ENCODE assay signal across 9 cellular contexts in the genomic region with DNA sequence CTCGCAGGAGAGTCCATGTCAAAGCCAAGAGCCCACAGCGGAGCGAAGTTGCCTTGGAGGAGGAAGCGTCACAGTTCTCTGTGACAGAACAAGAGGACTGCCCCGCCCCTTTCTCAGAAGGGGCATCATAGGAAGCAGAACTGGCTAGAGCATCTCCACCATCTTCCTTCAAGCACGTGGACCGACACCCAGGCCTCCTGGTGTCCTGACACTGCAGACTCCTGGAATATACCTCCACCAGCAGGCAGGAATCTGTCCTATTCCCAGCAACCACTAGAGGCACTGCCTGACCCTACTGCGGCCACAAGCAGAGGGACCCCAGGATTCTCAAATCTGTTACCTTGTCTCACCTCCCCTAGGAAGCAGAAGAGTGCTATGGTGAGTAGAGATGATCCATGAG. TPM values are rescaled to one million over a fixed set of nuclear protein-coding genes. Genes with fewer than 3 reads are reported as not detected.
DNase-seq lines count a peak whose midpoint lies in the region; ATAC-seq and TF ChIP-seq lines count a peak whose summit lies in the region.
"Had no signal": no experiment of that assay in that cellular context is flagged by ENCODE, and none has a peak within 500 bp of the region (broad histone marks: within the 10 kb centered on the region; RNA-seq: fewer than 3 reads in every experiment).

No MANE protein-coding gene starts in this region.

- H3F3A ChIP-seq in MM.1S (ENCODE audit: insufficient read depth, low read length) (peaks cover 5% of the 10 kb centered on the region; the same call in 1 of the 2 replicates), neural progenitor cell (ENCODE audit: low read depth) (peaks cover 8% of the 10 kb centered on the region)

- TF ChIP-seq CTCF in GM10266 (IDR thresholded peaks at IDR 0.05; ENCODE audit: control insufficient read depth, insufficient read depth, low read depth, missing control alignments) (peak; percentile 16), MM.1S (IDR thresholded peaks at IDR 0.05; ENCODE audit: low read length) (peak; percentile 36), dorsolateral prefrontal cortex (IDR thresholded peaks at IDR 0.05 in 54 of 56, conservative IDR thresholded peaks at IDR 0.05 in 2 of 56; ENCODE audit: low read depth in 1 of 56, partially characterized antibody in 56 of 56) (peak in 35 of 56 donors; percentile 10 to 47 (median 28)), neural progenitor cell (IDR thresholded peaks at IDR 0.05) (peak; percentile 65)

- H3K9me2 ChIP-seq in MM.1S (replicated peaks; ENCODE audit: insufficient read depth, low read length) = no peaks in the 10 kb centered on the region

- H3K27me3 ChIP-seq in MM.1S (replicated peaks; ENCODE audit: insufficient read depth, low read length) = no peaks in the 10 kb centered on the region
- H3K27me3 ChIP-seq in dorsolateral prefrontal cortex = peaks cover 0 to 4% (median 0%) of the 10 kb centered on the region in 45 donors
- H3K27me3 ChIP-seq in neural progenitor cell = no peaks in the 10 kb centered on the region

- no peak overlapping the region for H2AFZ ChIP-seq in MM.1S (ENCODE audit: low read length)
- H2AFZ ChIP-seq in neural progenitor cell (replicated peaks) = no peak overlapping the region

- no peaks in the 10 kb centered on the region for H3K9me3 ChIP-seq in MM.1S (replicated peaks; ENCODE audit: insufficient read depth, low read length)
- H3K9me3 ChIP-seq in neural progenitor cell (ENCODE audit: low read depth) = no peaks in the 10 kb centered on the region

- no peak for ATAC-seq in HG03159 (IDR thresholded peaks at IDR 0.05; ENCODE audit: unreplicated experiment)
- ATAC-seq: naive thymus-derived CD4-positive, alpha-beta T cell had no signal

- H4K20me1 ChIP-seq in MM.1S (ENCODE audit: insufficient read depth, low read length) (no peaks in the 10 kb centered on the region), neural progenitor cell (ENCODE audit: low read depth) (no peaks in the 10 kb centered on the region)

- no peaks in the 10 kb centered on the region for H3K36me3 ChIP-seq in MM.1S (replicated peaks; ENCODE audit: insufficient read depth, low read length)
- H3K36me3 ChIP-seq in neural progenitor cell = no peaks in the 10 kb centered on the region

- H3K27ac ChIP-seq in MM.1S (ENCODE audit: low read length) (no peak overlapping the region), dorsolateral prefrontal cortex (no peak overlapping the region), neural progenitor cell (no peak overlapping the region)

- DNase-seq in GM10266 (ENCODE audit: extremely low spot score) = no peak
- DNase-seq in MM.1S = no peak
- no peak for DNase-seq in dorsolateral prefrontal cortex
- DNase-seq in neural progenitor cell (ENCODE audit: low spot score) = peak; percentile 56
- DNase-seq in T-helper 2 cell = no peak
- DNase-seq in erythroblast (lab: John Stamatoyannopoulos, UW) = no peak
- DNase-seq: activated CD4-positive, CD25-positive, alpha-beta regulatory T cell; naive thymus-derived CD4-positive, alpha-beta T cell had no signal

- H3K4me2 ChIP-seq in MM.1S (ENCODE audit: low read depth, low read length) = no peak overlapping the region
- H3K4me2 ChIP-seq in neural progenitor cell = no peak overlapping the region

- H3K79me2 ChIP-seq in MM.1S (ENCODE audit: low read length) = no peaks in the 10 kb centered on the region
- H3K79me2 ChIP-seq in neural progenitor cell (ENCODE audit: low read depth) = no peaks in the 10 kb centered on the region

- no peak overlapping the region for H3K4me3 Mint-ChIP-seq in neural progenitor cell
- H3K4me3 Mint-ChIP-seq: naive thymus-derived CD4-positive, alpha-beta T cell had no signal

- intact Hi-C loops in dorsolateral prefrontal cortex (cut with DNase I) = loop anchor here in 1 of 2 donors (10.0 kb wide), 1 partner anchor 78 kb away; a partner anchor contains a TSS

- no peak overlapping the region for H3K4me3 ChIP-seq in MM.1S (ENCODE audit: low read length)
- no peak overlapping the region for H3K4me3 ChIP-seq in dorsolateral prefrontal cortex
- no peak overlapping the region for H3K4me3 ChIP-seq in neural progenitor cell

- H3K4me1 ChIP-seq in MM.1S (ENCODE audit: low read length) (no peaks in the 10 kb centered on the region), neural progenitor cell (no peaks in the 10 kb centered on the region)

- peak overlapping the region; percentile 30 for H3K27ac Mint-ChIP-seq in neural progenitor cell
- H3K27ac Mint-ChIP-seq: naive thymus-derived CD4-positive, alpha-beta T cell had no signal

- H3K9me3 Mint-ChIP-seq in neural progenitor cell = no peaks in the 10 kb centered on the region
- H3K9me3 Mint-ChIP-seq: naive thymus-derived CD4-positive, alpha-beta T cell had no signal

- H3K4me1 Mint-ChIP-seq in neural progenitor cell = peaks cover 3% of the 10 kb centered on the region

- TF ChIP-seq POLR2A in erythroblast (IDR thresholded peaks at IDR 0.05; ENCODE audit: low read length) = no peak

- peaks cover 3% of the 10 kb centered on the region for H3K36me3 Mint-ChIP-seq in neural progenitor cell

- H3K27me3 Mint-ChIP-seq in neural progenitor cell (ENCODE audit: insufficient read depth, low read depth) = no peaks in the 10 kb centered on the region

- H3K9ac ChIP-seq in MM.1S (ENCODE audit: low read length) (no peak overlapping the region), neural progenitor cell (no peak overlapping the region)

RNA-seq across cellular contexts. Expression of a gene that starts 37.8 kb away (rescaled TPM):
- 1 to 10 TPM in 1 of 120 experiments, under 1 TPM in 54, not detected in 65; 0.13 to 1.1 (median 0.28) TPM for total RNA-seq in dorsolateral prefrontal cortex
- total RNA-seq in neural progenitor cell (ENCODE audit: low replicate concordance) = 0.52 and 0.90 TPM in 2 replicates

RNA-seq across cellular contexts. Expression of a gene that starts 41.5 kb away (rescaled TPM):
- total RNA-seq in dorsolateral prefrontal cortex (1 to 10 TPM in 30 of 120 experiments, under 1 TPM in 90; 0.14 to 2.6 (median 0.71) TPM), neural progenitor cell (ENCODE audit: low replicate concordance) (0.06 and 0.59 TPM in 2 replicates)
- total RNA-seq: naive thymus-derived CD4-positive, alpha-beta T cell had no signal
